Comparison of ENCODE assay signal across 10 cellular contexts in genomic region chr10:71735709-71736569, GRCh38. TPM values are rescaled to one million over a fixed set of nuclear protein-coding genes. Genes with fewer than 3 reads are reported as not detected.
DNase-seq lines count a peak whose midpoint lies in the region; ATAC-seq and TF ChIP-seq lines count a peak whose summit lies in the region.
"Had no signal": no experiment of that assay in that cellular context is flagged by ENCODE, and none has a peak within 500 bp of the region (broad histone marks: within the 10 kb centered on the region; RNA-seq: fewer than 3 reads in every experiment).

No MANE protein-coding gene starts in this region.

- no peaks in the 10 kb centered on the region for H3K9me2 ChIP-seq in PC-3 (replicated peaks; ENCODE audit: low read length)

- no peaks in the 10 kb centered on the region for H3K27me3 Mint-ChIP-seq in activated T-cell treated with anti-CD3 and anti-CD28 coated beads, Interleukin-2, amount 50 U/mL, for 72 hours (ENCODE audit: low read depth)

- H3K4me3 Mint-ChIP-seq in activated T-cell treated with anti-CD3 and anti-CD28 coated beads, Interleukin-2, amount 50 U/mL, for 72 hours, result peak overlapping the region; percentile 18 to 71

- intact Hi-C loops in PC-3 (cut with micrococcal nuclease), result no loop called here

- H3K9me3 ChIP-seq in lung (ENCODE audit: control insufficient read depth in 2 of 2, insufficient read depth in 1 of 2, low read length in 1 of 2) (no peaks in the 10 kb centered on the region), upper lobe of left lung (no peaks in the 10 kb centered on the region), PC-3 (ENCODE audit: low read length) (no peaks in the 10 kb centered on the region)

- H3K4me1 Mint-ChIP-seq in activated T-cell treated with anti-CD3 and anti-CD28 coated beads, Interleukin-2, amount 50 U/mL, for 72 hours (ENCODE audit: low read depth), result peaks cover 93% of the 10 kb centered on the region

- H3K4me3 ChIP-seq in lung (no peak overlapping the region), upper lobe of left lung (no peak overlapping the region), PC-3 (ENCODE audit: low read length) (no peak overlapping the region)

- H2AFZ ChIP-seq in PC-3 (ENCODE audit: low read length), result no peak overlapping the region
- H2AFZ ChIP-seq: parathyroid adenoma had no signal

- DNase-seq in activated gamma-delta T cell treated with Interleukin-2 at 50 U/mL for 16 hours, result peak; percentile 75
- DNase-seq in activated gamma-delta T cell (lab: John Stamatoyannopoulos, UW), result no peak
- peak; percentile 66 to 71 for DNase-seq in activated T-cell treated with anti-CD3 and anti-CD28 coated beads, Interleukin-2, amount 50 U/mL, for 72 hours
- DNase-seq in lung (ENCODE audit: low spot score), result peak; percentile 49
- DNase-seq in upper lobe of left lung, result peak in 1 of 2 donors; percentile 71
- DNase-seq in PC-3, result no peak
- DNase-seq in GOT3 (lab: John Stamatoyannopoulos, UW), result no peak
- DNase-seq in GM19238 (ENCODE audit: insufficient read length, low spot score), result no peak
- DNase-seq: WERI-Rb-1 had no signal

- no peaks in the 10 kb centered on the region for H4K20me1 ChIP-seq in PC-3 (ENCODE audit: low read length)

- no peak overlapping the region for H3K9ac ChIP-seq in PC-3 (ENCODE audit: low read length)
- H3K9ac ChIP-seq: parathyroid adenoma had no signal

- peak in 1 of 4 donors; percentile 38 for TF ChIP-seq POLR2A in upper lobe of left lung (IDR thresholded peaks at IDR 0.05)

- H3K36me3 Mint-ChIP-seq in activated T-cell treated with anti-CD3 and anti-CD28 coated beads, Interleukin-2, amount 50 U/mL, for 72 hours (ENCODE audit: insufficient read depth in 2 of 2), result no peaks in the 10 kb centered on the region

- H3K27me3 ChIP-seq in lung (ENCODE audit: control insufficient read depth, insufficient read depth) (no peaks in the 10 kb centered on the region), upper lobe of left lung (no peaks in the 10 kb centered on the region), PC-3 (ENCODE audit: low read length) (no peaks in the 10 kb centered on the region)

- no peaks in the 10 kb centered on the region for H3K79me2 ChIP-seq in PC-3 (ENCODE audit: low read length)
- H3K79me2 ChIP-seq: parathyroid adenoma had no signal

- peak overlapping the region in 1 of 2 donors; percentile 63 for H3K27ac ChIP-seq in lung (ENCODE audit: low read depth in 1 of 2, low read length in 1 of 2)
- H3K27ac ChIP-seq in upper lobe of left lung, result peak overlapping the region; percentile 65 to 86 (median 81)
- no peak overlapping the region for H3K27ac ChIP-seq in PC-3 (ENCODE audit: low read length)
- H3K27ac ChIP-seq: parathyroid adenoma, WERI-Rb-1 had no signal

- H3F3A ChIP-seq in PC-3 (ENCODE audit: low read length, unreplicated experiment), result no peaks in the 10 kb centered on the region

- ATAC-seq in activated T-cell treated with anti-CD3 and anti-CD28 coated beads, Interleukin-2, amount 50 U/mL, for 72 hours (replicated peaks in 1 of 2), result peak; percentile 67 to 75
- no peak for ATAC-seq in lung (ENCODE audit: insufficient read depth, low FRiP score)
- peak; percentile 26 to 30 for ATAC-seq in upper lobe of left lung (ENCODE audit: low FRiP score in 2 of 2)
- ATAC-seq in PC-3, result no peak

- TF ChIP-seq CTCF in lung (IDR thresholded peaks at IDR 0.05; ENCODE audit: control extremely low read depth, extremely low read depth) (no peak), upper lobe of left lung (IDR thresholded peaks at IDR 0.05) (no peak), PC-3 (conservative IDR thresholded peaks at IDR 0.05; ENCODE audit: low read depth, low read length) (no peak)

- CTCF ChIA-PET in PC-3 (lab: Charles Lee), result no interaction called here

- BruUV-seq in PC-3 (replicated peaks; lab: Mats Ljungman, UMichigan), result no TSS peak

- H3K27ac Mint-ChIP-seq in activated T-cell treated with anti-CD3 and anti-CD28 coated beads, Interleukin-2, amount 50 U/mL, for 72 hours, result peak overlapping the region; percentile 74

- WGBS in lung, 2 donors, result 53 to 61% methylated on average over 16 of the region's 16 CpGs
- WGBS in upper lobe of left lung, 2 donors, result 60 to 82% methylated on average over 5 to 16 of the region's 16 CpGs

- H3K36me3 ChIP-seq in lung (ENCODE audit: control insufficient read depth in 2 of 2, insufficient read depth in 2 of 2, low read length in 2 of 2) (no peaks in the 10 kb centered on the region), upper lobe of left lung (no peaks in the 10 kb centered on the region), PC-3 (ENCODE audit: low read depth, low read length) (no peaks in the 10 kb centered on the region)

- TF ChIP-seq EP300 in upper lobe of left lung (IDR thresholded peaks at IDR 0.05), result no peak

- POLR2A ChIA-PET in PC-3 (lab: Charles Lee; ENCODE audit: unreplicated experiment), result no interaction called here

- H3K4me2 ChIP-seq in PC-3 (ENCODE audit: low read length), result no peak overlapping the region

- H3K4me1 ChIP-seq in lung (ENCODE audit: control insufficient read depth in 2 of 2, insufficient read depth in 2 of 2, low read length in 2 of 2) (peaks cover 0 to 28% of the 10 kb centered on the region in 2 donors), upper lobe of left lung (peaks cover 45 to 62% (median 49%) of the 10 kb centered on the region in 4 donors), PC-3 (ENCODE audit: insufficient read depth, low read length) (no peaks in the 10 kb centered on the region)
- H3K4me1 ChIP-seq: parathyroid adenoma had no signal

- no peaks in the 10 kb centered on the region for H3K9me3 Mint-ChIP-seq in activated T-cell treated with anti-CD3 and anti-CD28 coated beads, Interleukin-2, amount 50 U/mL, for 72 hours

RNA-seq across cellular contexts. Expression of gene C10orf105, which starts 16.4 kb away (rescaled TPM):
- under 1 TPM; 0.35 to 0.43 TPM for total RNA-seq in activated T-cell treated with anti-CD3 and anti-CD28 coated beads, Interleukin-2, amount 50 U/mL, for 72 hours
- total RNA-seq in lung, result under 1 TPM; 0.14 to 0.58 TPM
- under 1 TPM; 0.20 to 0.34 TPM for polyA plus RNA-seq in lung
- 1 to 10 TPM in 1 of 6 donors, under 1 TPM in 4, not detected in 1; 0.15 to 1.0 (median 0.44) TPM for total RNA-seq in upper lobe of left lung
- not detected in 2 replicates for total RNA-seq in PC-3 (2014; rRNA removed)

RNA-seq across cellular contexts. Expression of gene VSIR, which starts 37.4 kb away (rescaled TPM):
- total RNA-seq in activated T-cell treated with anti-CD3 and anti-CD28 coated beads, Interleukin-2, amount 50 U/mL, for 72 hours, result 10 to 100 TPM; 70.1 to 70.5 TPM
- total RNA-seq in lung, result 100 to 1,000 TPM in 1 of 2 donors, 10 to 100 TPM in 1; 55.2 to 114 TPM
- 100 to 1,000 TPM in 1 of 2 donors, 10 to 100 TPM in 1; 32.3 to 244 TPM for polyA plus RNA-seq in lung
- total RNA-seq in upper lobe of left lung, result 100 to 1,000 TPM in 2 of 6 donors, 10 to 100 TPM in 4; 51.7 to 167 (median 92.5) TPM
- total RNA-seq in PC-3 (2014; rRNA removed), result 13.7 and 14.1 TPM in 2 replicates

Comparison
In these comparisons a context has a peak if more than half of its experiments do, and no peak if none do; other contexts are left out.
1. DNase-seq: peak in activated gamma-delta T cell treated with Interleukin-2 at 50 U/mL for 16 hours (single experiment), activated T-cell treated with anti-CD3 and anti-CD28 coated beads, Interleukin-2, amount 50 U/mL, for 72 hours (2 of 2) and lung (single experiment); none in activated gamma-delta T cell (single experiment), PC-3 (single experiment), GOT3 (single experiment) and GM19238 (single experiment).
2. ATAC-seq: peak in activated T-cell treated with anti-CD3 and anti-CD28 coated beads, Interleukin-2, amount 50 U/mL, for 72 hours (2 of 2) and upper lobe of left lung (2 of 2); none in lung (single experiment) and PC-3 (single experiment).